20 cellular contexts compared by ENCODE assay signal in genomic region chr17:66849136-66849655, GRCh38. TPM values are rescaled to one million over a fixed set of nuclear protein-coding genes. Genes with fewer than 3 reads are reported as not detected.
"Had no signal": no experiment of that assay in that cellular context is flagged by ENCODE, and none has a peak within 500 bp of the region (broad histone marks: within the 10 kb centered on the region; RNA-seq: fewer than 3 reads in every experiment).

No MANE protein-coding gene starts in this region.

- DNase-seq: Karpas-422, KBM-7, MG63, NCI-H1092, NCI-H1436 treated with DMSO at 0.1 percent for 48 hours, NCI-H1694, NCI-H187 treated with DMSO at 0.1 percent for 48 hours, NCI-H2029 treated with DMSO at 0.1 percent for 48 hours, NCI-H2107, NCI-H2227 treated with DMSO at 0.1 percent for 48 hours, NCI-H524 treated with DMSO at 0.1 percent for 48 hours, NCI-H69, NCI-H774, Right ventricle myocardium superior, RPMI8226, SIG-M5 had no signal

- H3K9me3 ChIP-seq: MG63 had no signal

- H3K27ac ChIP-seq: SJSA1, SK-N-MC had no signal

- H3K4me1 ChIP-seq: SJSA1 had no signal

- H3K4me3 ChIP-seq: MG63, SJSA1, SK-N-MC had no signal

- H3K36me3 ChIP-seq: MG63, SJSA1 had no signal

RNA-seq across cellular contexts. Expression of gene CACNG5, which starts 14.3 kb away (rescaled TPM):
- total RNA-seq: HT1080, NCI-H460, Right ventricle myocardium superior, SJSA1 had no signal
